Comparison of ENCODE assay signal across 8 cellular contexts in genomic region chr9:122810306-122810946, GRCh38. TPM values are rescaled to one million over a fixed set of nuclear protein-coding genes. Genes with fewer than 3 reads are reported as not detected.
DNase-seq lines count a peak whose midpoint lies in the region; ATAC-seq and TF ChIP-seq lines count a peak whose summit lies in the region.

No MANE protein-coding gene starts in this region.

- ATAC-seq in GM18909 (IDR thresholded peaks at IDR 0.05; ENCODE audit: poor library complexity, unreplicated experiment) (peak; percentile 90), HG03432 (IDR thresholded peaks at IDR 0.05; ENCODE audit: unreplicated experiment) (peak; percentile 84)

- peak; percentile 65 for TF ChIP-seq CTCF in AG09319 (IDR thresholded peaks at IDR 0.05; ENCODE audit: low read depth, low read length)

- DNase-seq in AG09319 (ENCODE audit: extremely low read depth, low read depth) (peak; percentile 44), NCI-H510A (lab: John Stamatoyannopoulos, UW) (peak; percentile 18), cerebellum (ENCODE audit: low spot score) (peak; percentile 78), left kidney (ENCODE audit: low read depth, low spot score) (peak; percentile 91)
- DNase-seq in activated CD4-positive, alpha-beta T cell treated with anti-CD3 and anti-CD28 coated beads for 24 hours (ENCODE audit: low read depth in 2 of 2) = peak; percentile 66 to 68
- DNase-seq in stimulated activated CD4-positive, alpha-beta T cell treated with anti-CD3 and anti-CD28 coated beads, TNF-alpha, amount 100 ng/mL, for 1 hour (ENCODE audit: low read depth in 3 of 3, low spot score in 1 of 3) = peak; percentile 39 to 64 (median 45)

RNA-seq across cellular contexts. Expression of gene OR1K1, which starts 10.5 kb away (rescaled TPM):
- not detected for total RNA-seq in cerebellum

RNA-seq across cellular contexts. Expression of gene PDCL, which starts 18.0 kb away (rescaled TPM):
- total RNA-seq in cerebellum = 37.0 TPM

RNA-seq across cellular contexts. Expression of gene OR5C1, which starts 21.7 kb away (rescaled TPM):
- not detected for total RNA-seq in cerebellum

Comparison
In these comparisons a context has a peak if more than half of its experiments do, and no peak if none do; other contexts are left out.
1. Peak in every context shown above with its lines: DNase-seq and ATAC-seq.
2. DNase-seq: peak in every context shown above with its lines; median percentile 91 in left kidney; 78 in cerebellum; 67 in activated CD4-positive, alpha-beta T cell treated with anti-CD3 and anti-CD28 coated beads for 24 hours; 45 in stimulated activated CD4-positive, alpha-beta T cell treated with anti-CD3 and anti-CD28 coated beads, TNF-alpha, amount 100 ng/mL, for 1 hour; 44 in AG09319; 18 in NCI-H510A.